ENCODE assay signal across 8 cellular contexts in the genomic region with DNA sequence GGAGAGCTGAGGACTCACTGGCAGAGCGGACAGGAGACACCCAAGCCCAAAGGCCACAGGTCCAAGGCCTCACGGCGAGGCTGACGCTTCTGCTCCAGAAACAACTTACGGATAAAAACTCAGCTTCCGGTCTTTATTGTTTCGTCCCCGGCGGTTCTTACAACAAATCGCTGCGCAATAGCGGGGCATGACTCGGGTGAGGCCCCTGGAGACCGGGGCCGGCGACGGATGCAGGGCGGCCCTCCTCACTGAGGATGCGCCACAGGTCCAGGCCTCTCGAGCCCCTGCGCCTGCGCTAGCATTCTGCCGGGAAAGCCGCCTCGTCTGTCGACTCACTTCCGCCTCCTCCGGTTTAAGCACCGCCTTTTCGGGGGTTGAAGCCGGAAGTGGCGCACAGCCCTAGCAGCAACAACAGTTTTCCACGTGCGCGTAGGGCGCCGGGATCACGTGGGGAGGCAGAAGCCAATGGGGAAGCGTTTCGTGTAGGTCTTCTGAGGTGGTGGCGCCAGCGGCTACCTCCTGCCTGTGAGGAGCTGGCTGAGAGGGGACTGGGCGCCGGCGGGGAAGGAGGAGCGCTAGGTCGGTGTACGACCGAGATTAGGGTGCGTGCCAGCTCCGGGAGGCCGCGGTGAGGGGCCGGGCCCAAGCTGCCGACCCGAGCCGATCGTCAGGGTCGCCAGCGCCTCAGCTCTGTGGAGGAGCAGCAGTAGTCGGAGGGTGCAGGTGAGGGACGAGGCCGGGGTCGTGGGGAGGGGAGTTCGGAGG. TPM values are rescaled to one million over a fixed set of nuclear protein-coding genes. Genes with fewer than 3 reads are reported as not detected.
DNase-seq lines count a peak whose midpoint lies in the region; ATAC-seq, FAIRE-seq and TF ChIP-seq lines count a peak whose summit lies in the region.

A gene (plus strand): TSS at position 494 of the 765 bp plus-strand sequence. CDS start 1,853 bp downstream, outside the sequence.
A gene with protein sequence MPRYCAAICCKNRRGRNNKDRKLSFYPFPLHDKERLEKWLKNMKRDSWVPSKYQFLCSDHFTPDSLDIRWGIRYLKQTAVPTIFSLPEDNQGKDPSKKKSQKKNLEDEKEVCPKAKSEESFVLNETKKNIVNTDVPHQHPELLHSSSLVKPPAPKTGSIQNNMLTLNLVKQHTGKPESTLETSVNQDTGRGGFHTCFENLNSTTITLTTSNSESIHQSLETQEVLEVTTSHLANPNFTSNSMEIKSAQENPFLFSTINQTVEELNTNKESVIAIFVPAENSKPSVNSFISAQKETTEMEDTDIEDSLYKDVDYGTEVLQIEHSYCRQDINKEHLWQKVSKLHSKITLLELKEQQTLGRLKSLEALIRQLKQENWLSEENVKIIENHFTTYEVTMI (minus strand): TSS at position 326 of the 765 bp plus-strand sequence. CDS start 137 bp downstream, at position 189.

- H3K4me1 ChIP-seq in small intestine (ENCODE audit: control insufficient read depth in 2 of 2, insufficient read depth in 1 of 2, low read depth in 1 of 2, low read length in 1 of 2), result peaks cover 0 to 3% of the 10 kb centered on the region in 2 donors

- H3K27ac ChIP-seq in small intestine (ENCODE audit: low read depth in 1 of 2, low read length in 1 of 2), result peak within 1 kb of the TSS; percentile 96 to 100

- WGBS in small intestine, 3 donors, result 0 to 1% (median 0%) methylated on average over 63 to 65 of the region's 65 CpGs

- H3K27me3 ChIP-seq in small intestine (ENCODE audit: control insufficient read depth in 2 of 2, insufficient read depth in 2 of 2, low read length in 2 of 2), result no peaks in the 10 kb centered on the region

- peak; percentile 97 for DNase-seq in AG04449 (ENCODE audit: low read depth, low spot score)
- peak; percentile 98 for DNase-seq in NCI-H2227 treated with DMSO at 0.1 percent for 48 hours (lab: John Stamatoyannopoulos, UW)
- peak; percentile 100 for DNase-seq in cardiac fibroblast (ENCODE audit: low read depth in 2 of 2)
- DNase-seq in iPS-NIHi11 (ENCODE audit: low spot score), result peak; percentile 98
- peak; percentile 100 for DNase-seq in small intestine

- CTCF ChIA-PET in AG04449 (lab: Yijun Ruan, JAX), result interaction anchor here (0.7 kb wide), 1 partner anchor 8 kb away, joined by 3 read pairs; no protein-coding TSS in a partner anchor

- TF ChIP-seq CTCF in AG04449 (IDR thresholded peaks at IDR 0.05; ENCODE audit: insufficient read depth, low read length, missing control alignments), result no peak
- TF ChIP-seq CTCF in WI38 (IDR thresholded peaks at IDR 0.05; ENCODE audit: low read depth, low read length), result no peak
- no peak for TF ChIP-seq CTCF in cardiac fibroblast (IDR thresholded peaks at IDR 0.05; ENCODE audit: low read depth, low read length)

- ATAC-seq in GM18907 (IDR thresholded peaks at IDR 0.05; ENCODE audit: unreplicated experiment) (peak; percentile 96), HG03159 (IDR thresholded peaks at IDR 0.05; ENCODE audit: unreplicated experiment) (peak; percentile 95)

- no peak for FAIRE-seq in small intestine (lab: Jason Lieb, UNC)

- no peaks in the 10 kb centered on the region for H3K36me3 ChIP-seq in small intestine (ENCODE audit: control insufficient read depth in 2 of 2, insufficient read depth in 2 of 2, low read length in 2 of 2)

- H3K4me3 ChIP-seq in AG04449 (ENCODE audit: low read depth, low read length) (peak within 1 kb of the TSS; percentile 89), WI38 (ENCODE audit: low read depth, low read length) (peak within 1 kb of the TSS; percentile 77), cardiac fibroblast (replicated peaks in 1 of 2; ENCODE audit: low read depth in 2 of 2, low read length in 2 of 2) (peak within 1 kb of the TSS; percentile 93 to 97), small intestine (ENCODE audit: low read depth in 1 of 2, low read length in 2 of 2) (peak within 1 kb of the TSS; percentile 76 to 93)

- POLR2A ChIA-PET in AG04449 (lab: Yijun Ruan, JAX), result interaction anchor here (0.6 to 2.2 kb wide), 3 partner anchors 9 to 44 kb away, joined by 3 to 11 read pairs (median 6); a partner anchor contains a TSS

- no peaks in the 10 kb centered on the region for H3K9me3 ChIP-seq in small intestine (ENCODE audit: control insufficient read depth, low read depth)

RNA-seq across cellular contexts. Expression of the first gene that starts in this region (rescaled TPM):
- polyA plus RNA-seq in small intestine, result 10 to 100 TPM in 2 of 3 donors, 1 to 10 TPM in 1; 3.4 to 13.2 (median 11.2) TPM

RNA-seq across cellular contexts. Expression of the second gene that starts in this region (rescaled TPM):
- 10 to 100 TPM in 2 of 3 donors, 1 to 10 TPM in 1; 8.4 to 10.3 (median 10.1) TPM for polyA plus RNA-seq in small intestine

Comparison
In these comparisons a context has a peak if more than half of its experiments do, and no peak if none do; other contexts are left out.
1. Peak in every context shown above with its lines: DNase-seq, ATAC-seq, H3K4me3 ChIP-seq and H3K27ac ChIP-seq.